8 cellular contexts compared by ENCODE assay signal in the genomic region with DNA sequence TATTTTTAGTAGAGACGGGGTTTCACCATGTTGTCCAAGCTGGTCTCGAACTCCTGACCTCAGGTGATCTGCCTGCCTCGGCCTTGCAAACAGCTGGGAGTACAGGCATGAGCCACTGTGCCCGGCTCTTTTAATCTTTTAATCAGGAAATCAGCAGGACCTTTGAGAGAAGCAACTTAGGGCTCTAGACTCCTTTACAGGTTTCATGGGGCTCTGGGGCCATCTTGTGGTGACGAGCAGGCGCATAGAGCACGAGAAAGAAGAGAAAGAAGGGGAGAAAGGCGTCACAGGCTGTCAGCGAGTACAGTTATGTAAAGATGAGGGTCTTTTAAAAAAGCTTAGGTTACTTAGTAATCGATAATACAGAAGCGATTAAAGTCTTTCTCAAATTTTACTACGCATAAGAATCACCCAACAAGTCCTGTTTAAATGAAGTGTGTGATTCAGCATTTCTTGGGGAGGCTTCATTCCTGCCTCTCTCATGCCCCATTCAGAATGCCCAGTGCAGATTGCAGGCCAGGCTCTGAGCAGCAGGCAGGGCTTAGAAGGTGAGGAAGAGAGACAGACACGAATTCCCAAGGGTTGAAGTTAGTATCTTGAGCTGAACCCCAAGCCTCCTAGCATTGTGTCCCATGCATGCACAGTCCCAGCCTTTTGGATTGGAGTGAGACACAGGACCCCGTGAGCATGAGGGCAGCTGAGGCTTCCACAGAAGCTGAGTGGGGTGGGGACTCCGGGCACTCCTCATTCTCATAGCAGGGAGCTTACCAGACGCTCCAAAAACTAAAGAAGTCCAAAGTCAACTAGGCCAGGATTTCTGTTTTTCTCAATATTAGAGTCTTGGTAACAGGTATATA. TPM values are rescaled to one million over a fixed set of nuclear protein-coding genes. Genes with fewer than 3 reads are reported as not detected.
DNase-seq lines count a peak whose midpoint lies in the region; ATAC-seq and TF ChIP-seq lines count a peak whose summit lies in the region.

No MANE protein-coding gene starts in this region.

- H3K4me1 Mint-ChIP-seq in activated CD4-positive, alpha-beta memory T cell treated with anti-CD3 and anti-CD28 coated beads, Interleukin-2, amount 10 ng/mL, durations not matched to agents 7 days and 5 days = no peaks in the 10 kb centered on the region

- no peak overlapping the region for H3K27ac Mint-ChIP-seq in activated CD4-positive, alpha-beta memory T cell treated with anti-CD3 and anti-CD28 coated beads, Interleukin-2, amount 10 ng/mL, durations not matched to agents 7 days and 5 days

- intact Hi-C loops in mucosa of descending colon (cut with DNase I, micrococcal nuclease) = loop anchor here in 1 of 2 donors (5.0 to 10.0 kb wide), 2 partner anchors 116 to 209 kb away; no protein-coding TSS in a partner anchor

- H3K36me3 ChIP-seq in BJ (ENCODE audit: control insufficient read depth, insufficient read depth, low read length) = no peaks in the 10 kb centered on the region
- H3K36me3 ChIP-seq in mucosa of descending colon (ENCODE audit: low read depth) = no peaks in the 10 kb centered on the region
- H3K36me3 ChIP-seq in thoracic aorta = no peaks in the 10 kb centered on the region

- DNase-seq in BJ (ENCODE audit: low read depth) = no peak
- DNase-seq in NCI-H526 (lab: John Stamatoyannopoulos, UW) = peak; percentile 31 to 71
- DNase-seq in activated CD4-positive, alpha-beta memory T cell treated with anti-CD3 and anti-CD28 coated beads, Interleukin-2, amount 10 ng/mL, durations not matched to agents 7 days and 5 days = peak; percentile 53
- DNase-seq in epithelial cell of esophagus (ENCODE audit: low read depth) = peak; percentile 75
- peak in 2 of 3 donors; percentile 76 to 83 for DNase-seq in mucosa of descending colon
- DNase-seq in thoracic aorta (ENCODE audit: low spot score) = no peak

- CTCF ChIA-PET in BJ (lab: Yijun Ruan, JAX) = interaction anchor here (0.6 to 6.1 kb wide), 36 partner anchors 9 to 1988 kb away, joined by 3 to 143 read pairs (median 4); a partner anchor contains a TSS
- CTCF ChIA-PET in activated CD4-positive, alpha-beta memory T cell treated with anti-CD3 and anti-CD28 coated beads, Interleukin-2, amount 10 ng/mL, durations not matched to agents 7 days and 5 days (lab: Charles Lee) = interaction anchor here (0.8 to 2.3 kb wide), 11 partner anchors 13 to 1934 kb away, joined by 3 to 18 read pairs (median 4); no protein-coding TSS in a partner anchor

- peak overlapping the region; percentile 53 to 68 for H3K27ac ChIP-seq in thoracic aorta

- H3K4me3 Mint-ChIP-seq in activated CD4-positive, alpha-beta memory T cell treated with anti-CD3 and anti-CD28 coated beads, Interleukin-2, amount 10 ng/mL, durations not matched to agents 7 days and 5 days = no peak overlapping the region

- POLR2A ChIA-PET in BJ (lab: Charles Lee) = no interaction called here
- POLR2A ChIA-PET in activated CD4-positive, alpha-beta memory T cell treated with anti-CD3 and anti-CD28 coated beads, Interleukin-2, amount 10 ng/mL, durations not matched to agents 7 days and 5 days (lab: Charles Lee) = no interaction called here

- H3K36me3 Mint-ChIP-seq in activated CD4-positive, alpha-beta memory T cell treated with anti-CD3 and anti-CD28 coated beads, Interleukin-2, amount 10 ng/mL, durations not matched to agents 7 days and 5 days (ENCODE audit: low read depth) = no peaks in the 10 kb centered on the region

- H3K9me3 ChIP-seq in mucosa of descending colon (no peaks in the 10 kb centered on the region), thoracic aorta (no peaks in the 10 kb centered on the region)

- ATAC-seq in GM18907 (IDR thresholded peaks at IDR 0.05; ENCODE audit: unreplicated experiment) (peak; percentile 94), HG03342 (IDR thresholded peaks at IDR 0.05; ENCODE audit: unreplicated experiment) (peak; percentile 94), mucosa of descending colon (peak; percentile 85), thoracic aorta (ENCODE audit: insufficient number of reproducible peaks, low FRiP score, low read depth) (no peak)

- H3K27me3 ChIP-seq in BJ (ENCODE audit: control insufficient read depth, insufficient read depth, low read length) (0 out of 2 replicates have a peak, but pooled peaks cover under 1% of the 10 kb centered on the region), thoracic aorta (replicated peaks; ENCODE audit: insufficient read depth) (no peaks in the 10 kb centered on the region)

- TF ChIP-seq CTCF in BJ (IDR thresholded peaks at IDR 0.05; ENCODE audit: insufficient read depth, low read depth, low read length) = peak; percentile 86
- peak; percentile 85 for TF ChIP-seq CTCF in epithelial cell of esophagus (IDR thresholded peaks at IDR 0.05; ENCODE audit: insufficient read depth, low read depth, low read length, missing control alignments)
- peak; percentile 17 for TF ChIP-seq CTCF in mucosa of descending colon (IDR thresholded peaks at IDR 0.05)
- peak; percentile 60 for TF ChIP-seq CTCF in thoracic aorta (IDR thresholded peaks at IDR 0.05)

- peaks cover 15% of the 10 kb centered on the region for H3K27me3 Mint-ChIP-seq in activated CD4-positive, alpha-beta memory T cell treated with anti-CD3 and anti-CD28 coated beads, Interleukin-2, amount 10 ng/mL, durations not matched to agents 7 days and 5 days

- H3K9me3 Mint-ChIP-seq in activated CD4-positive, alpha-beta memory T cell treated with anti-CD3 and anti-CD28 coated beads, Interleukin-2, amount 10 ng/mL, durations not matched to agents 7 days and 5 days = no peaks in the 10 kb centered on the region

- H3K4me3 ChIP-seq in BJ (ENCODE audit: low read depth, low read length) = no peak overlapping the region
- H3K4me3 ChIP-seq in epithelial cell of esophagus (ENCODE audit: low read length) = no peak overlapping the region
- H3K4me3 ChIP-seq in mucosa of descending colon = no peak overlapping the region
- no peak overlapping the region for H3K4me3 ChIP-seq in thoracic aorta

- H3K4me1 ChIP-seq in mucosa of descending colon (ENCODE audit: low read depth) (peaks cover 3% of the 10 kb centered on the region), thoracic aorta (ENCODE audit: control insufficient read depth in 1 of 2, low read depth in 2 of 2) (peaks cover 22 to 50% of the 10 kb centered on the region in 2 donors)

RNA-seq across cellular contexts. Expression of a gene that starts 23.6 kb away (rescaled TPM):
- 92.3 and 138 TPM in 2 replicates for polyA plus RNA-seq in BJ (2011; rRNA removed)
- 67.5 and 83.0 TPM in 2 replicates for polyA minus RNA-seq in BJ (2011; rRNA and poly(A)+ RNA removed)
- 100 to 1,000 TPM; 214 to 215 TPM for total RNA-seq in activated CD4-positive, alpha-beta memory T cell treated with anti-CD3 and anti-CD28 coated beads, Interleukin-2, amount 10 ng/mL, durations not matched to agents 7 days and 5 days
- total RNA-seq in mucosa of descending colon (100 to 1,000 TPM in 2 of 3 donors, 10 to 100 TPM in 1; 76.1 to 117 (median 100) TPM), thoracic aorta (100 to 1,000 TPM in 1 of 2 donors, 10 to 100 TPM in 1; 91.4 to 153 TPM)

Comparison
In these comparisons a context has a peak if more than half of its experiments do, and no peak if none do; other contexts are left out.
1. DNase-seq: peak in NCI-H526 (2 of 2), activated CD4-positive, alpha-beta memory T cell treated with anti-CD3 and anti-CD28 coated beads, Interleukin-2, amount 10 ng/mL, durations not matched to agents 7 days and 5 days (single experiment), epithelial cell of esophagus (single experiment) and mucosa of descending colon (2 of 3); none in BJ (single experiment) and thoracic aorta (single experiment).
2. CTCF ChIP-seq: peak in every context shown above with its lines; median percentile 86 in BJ; 85 in epithelial cell of esophagus; 60 in thoracic aorta; 17 in mucosa of descending colon.